15 cellular contexts compared by ENCODE assay signal in the genomic region with DNA sequence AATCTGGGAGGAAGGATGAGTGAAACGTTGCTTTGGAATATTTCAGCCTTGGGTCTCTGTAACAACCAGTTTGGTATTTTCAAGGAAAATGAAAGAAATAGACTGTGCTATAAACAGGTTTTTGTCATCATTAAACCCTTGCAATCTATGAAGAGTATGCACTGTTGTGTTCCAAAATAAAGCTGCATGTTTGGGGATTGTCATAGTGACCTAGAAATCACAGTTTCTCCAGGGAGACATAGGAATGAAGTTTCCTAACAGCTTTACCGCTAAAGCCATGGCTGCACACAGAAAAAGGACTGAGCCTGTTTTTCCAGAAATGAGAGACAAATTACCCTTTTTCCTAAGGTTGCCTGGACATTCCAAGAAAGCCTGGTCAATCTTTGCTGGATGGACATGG.
DNase-seq lines count a peak whose midpoint lies in the region; TF ChIP-seq lines count a peak whose summit lies in the region.
"Had no signal": no experiment of that assay in that cellular context is flagged by ENCODE, and none has a peak within 500 bp of the region (broad histone marks: within the 10 kb centered on the region; RNA-seq: fewer than 3 reads in every experiment).

No MANE protein-coding gene starts in this region.

- no peak overlapping the region for H3K4me2 ChIP-seq in MM.1S (ENCODE audit: low read depth, low read length)
- H3K4me2 ChIP-seq: BLaER1 had no signal

- TF ChIP-seq CTCF in uterus (IDR thresholded peaks at IDR 0.05) = no peak
- no peak for TF ChIP-seq CTCF in MM.1S (IDR thresholded peaks at IDR 0.05; ENCODE audit: low read length)

- no peaks in the 10 kb centered on the region for H3K79me2 ChIP-seq in MM.1S (ENCODE audit: low read length)

- peaks cover 15% of the 10 kb centered on the region for H3K4me1 ChIP-seq in rectal smooth muscle tissue (ENCODE audit: control insufficient read depth, insufficient read depth, low read length)
- peaks cover 0 to 6% of the 10 kb centered on the region in 2 donors for H3K4me1 ChIP-seq in uterus
- no peaks in the 10 kb centered on the region for H3K4me1 ChIP-seq in MM.1S (ENCODE audit: low read length)
- H3K4me1 ChIP-seq: BLaER1, SJCRH30 had no signal

- no peaks in the 10 kb centered on the region for H3F3A ChIP-seq in MM.1S (ENCODE audit: insufficient read depth, low read length)

- H3K9ac ChIP-seq in rectal smooth muscle tissue (ENCODE audit: low read length) (no peak overlapping the region), MM.1S (ENCODE audit: low read length) (no peak overlapping the region)
- H3K9ac ChIP-seq: BLaER1 had no signal

- H4K20me1 ChIP-seq in MM.1S (ENCODE audit: insufficient read depth, low read length) = no peaks in the 10 kb centered on the region
- H4K20me1 ChIP-seq: BLaER1 had no signal

- no peak for TF ChIP-seq POLR2A in uterus (IDR thresholded peaks at IDR 0.05)

- H3K9me2 ChIP-seq in MM.1S (replicated peaks; ENCODE audit: insufficient read depth, low read length) = no peaks in the 10 kb centered on the region

- H3K27me3 ChIP-seq in rectal smooth muscle tissue (ENCODE audit: control insufficient read depth, insufficient read depth, low read length) (no peaks in the 10 kb centered on the region), uterus (no peaks in the 10 kb centered on the region), MM.1S (replicated peaks; ENCODE audit: insufficient read depth, low read length) (no peaks in the 10 kb centered on the region)
- H3K27me3 ChIP-seq: BLaER1 had no signal

- intact Hi-C loops in uterus (cut with DNase I; ENCODE audit: low total_unique reads) = no loop called here

- H3K36me3 ChIP-seq in rectal smooth muscle tissue (ENCODE audit: control insufficient read depth, insufficient read depth, low read length) (no peaks in the 10 kb centered on the region), uterus (no peaks in the 10 kb centered on the region), MM.1S (replicated peaks; ENCODE audit: insufficient read depth, low read length) (no peaks in the 10 kb centered on the region)
- H3K36me3 ChIP-seq: BLaER1, SJCRH30 had no signal

- DNase-seq in fibroblast of peridontal ligament (ENCODE audit: extremely low read depth) (peak; percentile 10), uterus (no peak), NCI-H69 (lab: John Stamatoyannopoulos, UW) (no peak), middle frontal gyrus (ENCODE audit: extremely low spot score, low spot score) (no peak), MM.1S (no peak)
- DNase-seq: activated effector memory CD4-positive, alpha-beta T cell treated with Interleukin-2 at 50 U/mL for 16 hours; dermis blood vessel endothelial cell; NCI-H2029; NCI-H524 treated with DMSO at 0.1 percent for 48 hours; posterior cingulate gyrus; SJCRH30; stimulated activated naive CD4-positive, alpha-beta T cell treated with Interleukin-2 at 50 U/mL for 16 hours had no signal

- H3K9me3 ChIP-seq in uterus = no peaks in the 10 kb centered on the region
- no peaks in the 10 kb centered on the region for H3K9me3 ChIP-seq in MM.1S (replicated peaks; ENCODE audit: insufficient read depth, low read length)
- H3K9me3 ChIP-seq: BLaER1, SJCRH30 had no signal

- H3K27ac ChIP-seq in angular gyrus (ENCODE audit: low read depth, low read length) = peak overlapping the region; percentile 8
- peak overlapping the region; percentile 63 for H3K27ac ChIP-seq in rectal smooth muscle tissue (ENCODE audit: low read depth, low read length)
- peak overlapping the region; percentile 24 to 66 for H3K27ac ChIP-seq in uterus
- no peak overlapping the region for H3K27ac ChIP-seq in MM.1S (ENCODE audit: low read length)
- H3K27ac ChIP-seq: BLaER1, SJCRH30 had no signal

- no peak overlapping the region for H2AFZ ChIP-seq in MM.1S (ENCODE audit: low read length)

- no peak overlapping the region for H3K4me3 ChIP-seq in rectal smooth muscle tissue (ENCODE audit: low read length)
- H3K4me3 ChIP-seq in uterus = no peak overlapping the region
- H3K4me3 ChIP-seq in MM.1S (ENCODE audit: low read length) = no peak overlapping the region
- H3K4me3 ChIP-seq: BLaER1, SJCRH30 had no signal
